Comparison of ENCODE assay signal across 6 cellular contexts in genomic region chr10:97949462-97949861, GRCh38.
"Had no signal": no experiment of that assay in that cellular context is flagged by ENCODE, and none has a peak within 500 bp of the region (broad histone marks: within the 10 kb centered on the region; RNA-seq: fewer than 3 reads in every experiment).

No MANE protein-coding gene starts in this region.

- ATAC-seq: HepG2 had no signal

- H3K4me3 ChIP-seq: K562 had no signal

- DNase-seq: IMR-90, KBM-7, KG1 had no signal

- H3K27ac ChIP-seq: HL-60 had no signal
